Comparison of ENCODE assay signal across 1 cellular context in genomic region chr19:50204081-50204428, GRCh38.
TF ChIP-seq lines count a peak whose summit lies in the region.

No MANE protein-coding gene starts in this region.

TF ChIP-seq in SK-N-SH, 30 proteins besides CTCF, POLR2A, EP300 and RAD21:
- TF ChIP-seq TEAD4 (IDR thresholded peaks at IDR 0.05; ENCODE audit: borderline replicate concordance, insufficient read depth) (no peak), FOXJ3 (CRISPR knock-in tag; IDR thresholded peaks at IDR 0.05) (no peak), GATA2 (CRISPR knock-in tag; IDR thresholded peaks at IDR 0.05) (no peak), GABPA (IDR thresholded peaks at IDR 0.05; ENCODE audit: low read depth) (no peak), YY1 (IDR thresholded peaks at IDR 0.05; ENCODE audit: low read depth) (no peak)
